ENCODE assay signal across 28 cellular contexts in the genomic region with DNA sequence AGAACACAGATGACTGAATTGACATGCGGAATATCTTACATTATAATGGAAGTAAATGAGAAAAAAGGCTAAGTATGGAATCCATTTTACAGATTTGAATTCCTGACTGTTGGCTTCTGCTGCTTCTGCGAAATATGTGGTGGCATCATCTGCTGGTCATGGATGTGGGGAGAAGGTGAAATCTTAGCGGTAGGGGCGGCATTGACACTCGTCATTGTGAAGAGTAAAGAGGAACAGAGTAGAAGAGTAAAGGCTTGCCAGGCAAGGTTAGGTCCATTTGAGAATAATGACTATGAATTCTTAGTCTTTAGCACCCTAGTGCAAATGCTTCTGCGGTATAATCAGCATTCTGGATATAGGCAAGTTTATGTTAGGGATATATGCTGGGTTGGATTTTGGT. TPM values are rescaled to one million over a fixed set of nuclear protein-coding genes. Genes with fewer than 3 reads are reported as not detected.
DNase-seq lines count a peak whose midpoint lies in the region; ATAC-seq, FAIRE-seq and TF ChIP-seq lines count a peak whose summit lies in the region.
"Had no signal": no experiment of that assay in that cellular context is flagged by ENCODE, and none has a peak within 500 bp of the region (broad histone marks: within the 10 kb centered on the region; RNA-seq: fewer than 3 reads in every experiment).

No MANE protein-coding gene starts in this region.

- no peak overlapping the region for H3K4me2 ChIP-seq in OCI-LY3 (ENCODE audit: low read length)
- H3K4me2 ChIP-seq in trophoblast cell (ENCODE audit: low read length): no peak overlapping the region
- H3K4me2 ChIP-seq: BLaER1, GM23338 had no signal

- H3K4me3 Mint-ChIP-seq in activated CD4-positive, alpha-beta memory T cell treated with anti-CD3 and anti-CD28 coated beads, Interleukin-2, amount 10 ng/mL, durations not matched to agents 7 days and 5 days: no peak overlapping the region
- H3K4me3 Mint-ChIP-seq: CD4-positive, alpha-beta T cell; GM23338; H9 had no signal

- H3K27ac ChIP-seq in OCI-LY3 (ENCODE audit: low read length) (peak overlapping the region; percentile 38), trophoblast cell (ENCODE audit: low read depth, low read length) (no peak overlapping the region)
- H3K27ac ChIP-seq: BLaER1, HL-60, RWPE1 had no signal

- no peak overlapping the region for H3K18ac ChIP-seq in trophoblast cell (ENCODE audit: low read length)

- no peaks in the 10 kb centered on the region for H3K9me3 ChIP-seq in OCI-LY3 (ENCODE audit: insufficient read depth, low read length)
- H3K9me3 ChIP-seq in trophoblast cell (ENCODE audit: insufficient read depth, low read depth, low read length): no peaks in the 10 kb centered on the region
- H3K9me3 ChIP-seq: BLaER1 had no signal

- no peak overlapping the region for H2AK5ac ChIP-seq in trophoblast cell (ENCODE audit: low read length)

- H3K4me3 ChIP-seq in OCI-LY3 (ENCODE audit: low read length): no peak overlapping the region
- H3K4me3 ChIP-seq in trophoblast cell (ENCODE audit: low read depth, low read length): no peak overlapping the region
- H3K4me3 ChIP-seq: BLaER1, GM23338 had no signal

- POLR2A ChIA-PET in activated CD4-positive, alpha-beta memory T cell treated with anti-CD3 and anti-CD28 coated beads, Interleukin-2, amount 10 ng/mL, durations not matched to agents 7 days and 5 days (lab: Charles Lee): no interaction called here

- no peaks in the 10 kb centered on the region for H3K27me3 ChIP-seq in OCI-LY3 (ENCODE audit: low read depth, low read length)
- no peaks in the 10 kb centered on the region for H3K27me3 ChIP-seq in trophoblast cell (ENCODE audit: insufficient read depth, low read length)
- H3K27me3 ChIP-seq: BLaER1 had no signal

- H3K36me3 ChIP-seq in OCI-LY3 (replicated peaks; ENCODE audit: low read depth, low read length): peaks cover 68% of the 10 kb centered on the region
- peaks cover 8% of the 10 kb centered on the region in 2 experiments for H3K36me3 ChIP-seq in trophoblast cell (ENCODE audit: control insufficient read depth in 1 of 2, insufficient read depth in 2 of 2, low read length in 2 of 2)

- no peaks in the 10 kb centered on the region for H3K27me3 Mint-ChIP-seq in activated CD4-positive, alpha-beta memory T cell treated with anti-CD3 and anti-CD28 coated beads, Interleukin-2, amount 10 ng/mL, durations not matched to agents 7 days and 5 days
- H3K27me3 Mint-ChIP-seq: CD4-positive, alpha-beta T cell had no signal

- peaks cover 33% of the 10 kb centered on the region for H3K4me1 ChIP-seq in OCI-LY3 (ENCODE audit: low read length)
- H3K4me1 ChIP-seq in trophoblast cell (ENCODE audit: control insufficient read depth in 1 of 2, insufficient read depth in 2 of 2, low read length in 2 of 2): no peaks in the 10 kb centered on the region

- TF ChIP-seq POLR2A in GM12891 (IDR thresholded peaks at IDR 0.05; ENCODE audit: low read depth, low read length): no peak

- H4K12ac ChIP-seq in trophoblast cell (ENCODE audit: low read depth, low read length): no peak overlapping the region

- WGBS in trophoblast cell (ENCODE audit: extremely low coverage, insufficient coverage, insufficient read length): no CpG with 5 or more reads among the region's 6 CpGs

- H3K4me1 Mint-ChIP-seq in activated CD4-positive, alpha-beta memory T cell treated with anti-CD3 and anti-CD28 coated beads, Interleukin-2, amount 10 ng/mL, durations not matched to agents 7 days and 5 days: peaks cover 19% of the 10 kb centered on the region
- H3K4me1 Mint-ChIP-seq: GM23338, H9 had no signal

- no peak overlapping the region for H3K14ac ChIP-seq in trophoblast cell (ENCODE audit: low read length)

- peak overlapping the region; percentile 64 for H3K4ac ChIP-seq in trophoblast cell (ENCODE audit: low read depth, low read length)

- peaks cover 87% of the 10 kb centered on the region for H4K20me1 ChIP-seq in OCI-LY3 (ENCODE audit: insufficient read depth, low read length)

- no peaks in the 10 kb centered on the region for H3K9me3 Mint-ChIP-seq in activated CD4-positive, alpha-beta memory T cell treated with anti-CD3 and anti-CD28 coated beads, Interleukin-2, amount 10 ng/mL, durations not matched to agents 7 days and 5 days
- H3K9me3 Mint-ChIP-seq: CD4-positive, alpha-beta T cell; GM23338; H9 had no signal

- no peak overlapping the region for H2BK12ac ChIP-seq in trophoblast cell (ENCODE audit: low read length)

- H2BK5ac ChIP-seq in trophoblast cell (ENCODE audit: low read depth, low read length, poor library complexity): no peak overlapping the region

- H4K8ac ChIP-seq in trophoblast cell (ENCODE audit: low read depth, low read length): no peak overlapping the region

- no peak overlapping the region for H4K91ac ChIP-seq in trophoblast cell (ENCODE audit: low read depth, low read length)

- no peak for TF ChIP-seq CTCF in OCI-LY3 (IDR thresholded peaks at IDR 0.05; ENCODE audit: low read depth, low read length)

- peaks cover 45% of the 10 kb centered on the region for H3K36me3 Mint-ChIP-seq in activated CD4-positive, alpha-beta memory T cell treated with anti-CD3 and anti-CD28 coated beads, Interleukin-2, amount 10 ng/mL, durations not matched to agents 7 days and 5 days (ENCODE audit: low read depth)

- peak; percentile 38 for ATAC-seq in GM19351 (IDR thresholded peaks at IDR 0.05; ENCODE audit: unreplicated experiment)
- ATAC-seq: GM23338, Panc1 had no signal

- no peaks in the 10 kb centered on the region for H3K79me1 ChIP-seq in trophoblast cell (ENCODE audit: low read length)

- no peak for FAIRE-seq in GM12891 (lab: Jason Lieb, UNC)
- FAIRE-seq: D721Med, G401.6 had no signal

- no peak overlapping the region for H3K23ac ChIP-seq in trophoblast cell (ENCODE audit: low read length)

- H3K79me2 ChIP-seq in OCI-LY3 (ENCODE audit: low read length) (peaks cover 99% of the 10 kb centered on the region), trophoblast cell (ENCODE audit: control insufficient read depth, insufficient read depth, low read length, poor library complexity) (peaks cover 2% of the 10 kb centered on the region)

- H2AFZ ChIP-seq in OCI-LY3 (ENCODE audit: low read depth, low read length): no peak overlapping the region
- H2AFZ ChIP-seq in trophoblast cell (ENCODE audit: insufficient read depth, low read length, poor library complexity): no peak overlapping the region
- H2AFZ ChIP-seq: GM23338 had no signal

- H2BK120ac ChIP-seq in trophoblast cell (ENCODE audit: insufficient read depth, low read length, poor library complexity): no peak overlapping the region

- CTCF ChIA-PET in activated CD4-positive, alpha-beta memory T cell treated with anti-CD3 and anti-CD28 coated beads, Interleukin-2, amount 10 ng/mL, durations not matched to agents 7 days and 5 days (lab: Charles Lee): no interaction called here

- DNase-seq in GM12891 (ENCODE audit: insufficient read length, low spot score) (no peak), trophoblast cell (peak in 1 of 2 donors; percentile 43), mesenteric fat pad (ENCODE audit: low spot score) (no peak), NCI-H1092 treated with DMSO at 0.1 percent for 48 hours (lab: John Stamatoyannopoulos, UW) (no peak), A172 (ENCODE audit: low spot score) (no peak)
- DNase-seq in activated CD4-positive, alpha-beta memory T cell treated with anti-CD3 and anti-CD28 coated beads, Interleukin-2, amount 10 ng/mL, durations not matched to agents 7 days and 5 days: no peak
- DNase-seq: ACHN; CD4-positive, alpha-beta T cell; DMS53; H9; Kasumi-1; NCI-H1048; NCI-H1417 treated with DMSO at 0.1 percent for 48 hours; NCI-H1694 treated with DMSO at 0.1 percent for 48 hours; NCI-H2081; NCI-H2227 treated with DMSO at 0.1 percent for 48 hours; NCI-H526 treated with DMSO at 0.1 percent for 48 hours; SHP77; T-helper 1 cell had no signal

- H3K9ac ChIP-seq in OCI-LY3 (ENCODE audit: low read length): no peak overlapping the region
- H3K9ac ChIP-seq in trophoblast cell (ENCODE audit: low read length): no peak overlapping the region
- H3K9ac ChIP-seq: BLaER1 had no signal

- H3K27ac Mint-ChIP-seq in activated CD4-positive, alpha-beta memory T cell treated with anti-CD3 and anti-CD28 coated beads, Interleukin-2, amount 10 ng/mL, durations not matched to agents 7 days and 5 days: no peak overlapping the region
- H3K27ac Mint-ChIP-seq: CD4-positive, alpha-beta T cell; GM23338; H9 had no signal

TF ChIP-seq in GM12891, 5 proteins besides CTCF, POLR2A, EP300 and RAD21:
- TF ChIP-seq TAF1 (IDR thresholded peaks at IDR 0.05; ENCODE audit: low read depth, low read length) (no peak), SPI1 (IDR thresholded peaks at IDR 0.05; ENCODE audit: low read depth, low read length) (peak; percentile 44; the same call in 1 of the 2 replicates)

RNA-seq across cellular contexts. Expression of a gene that starts 32.4 kb away (rescaled TPM):
- 288 TPM for polyA plus RNA-seq in GM12891 (2012; ENCODE audit: low read depth, missing spikeins)
- 203 and 209 TPM in 2 replicates for polyA plus RNA-seq in trophoblast cell (2013)
- total RNA-seq in mesenteric fat pad: 181 TPM
- total RNA-seq in A172 (2014; rRNA removed; shearing (Covaris generic)): 402 and 425 TPM in 2 replicates
- 100 to 1,000 TPM; 580 to 592 TPM for total RNA-seq in activated CD4-positive, alpha-beta memory T cell treated with anti-CD3 and anti-CD28 coated beads, Interleukin-2, amount 10 ng/mL, durations not matched to agents 7 days and 5 days
